13 cellular contexts compared by ENCODE assay signal in the genomic region with DNA sequence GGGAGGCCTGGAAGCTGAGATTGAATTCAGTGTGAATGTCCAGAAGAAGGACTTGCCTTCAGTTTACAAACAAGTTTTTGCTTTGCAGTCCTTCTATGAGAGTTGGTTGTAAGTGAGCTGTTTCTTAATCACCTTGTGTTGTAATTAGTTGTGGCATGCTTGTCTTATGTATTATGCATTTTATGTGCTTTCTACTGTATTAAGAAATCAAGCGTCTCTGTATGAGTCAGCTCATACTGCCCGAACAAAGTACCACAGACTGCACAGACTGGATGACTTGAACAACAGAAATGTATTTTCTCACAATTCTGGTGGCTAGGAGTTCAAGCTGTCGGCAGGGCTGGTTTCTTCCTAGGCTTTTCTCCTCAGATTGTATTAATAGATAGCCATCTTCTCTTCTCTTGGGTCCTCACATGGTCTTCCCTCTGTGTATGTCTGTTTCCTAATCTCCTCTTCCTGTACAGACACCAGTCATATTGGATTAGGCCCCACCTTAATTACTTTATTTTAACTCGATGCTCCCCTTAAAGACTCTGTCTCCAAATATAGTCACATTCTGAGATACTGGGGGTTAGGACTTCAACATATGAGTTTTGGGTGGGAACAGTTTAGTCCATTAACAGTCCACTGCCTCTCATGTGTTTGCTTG.
DNase-seq lines count a peak whose midpoint lies in the region; ATAC-seq, FAIRE-seq and TF ChIP-seq lines count a peak whose summit lies in the region.
"Had no signal": no experiment of that assay in that cellular context is flagged by ENCODE, and none has a peak within 500 bp of the region (broad histone marks: within the 10 kb centered on the region; RNA-seq: fewer than 3 reads in every experiment).

No MANE protein-coding gene starts in this region.

- TF ChIP-seq POLR2A in GM12891 (IDR thresholded peaks at IDR 0.05; ENCODE audit: low read depth, low read length) = no peak

- TF ChIP-seq CTCF in HL-60 (IDR thresholded peaks at IDR 0.05; ENCODE audit: insufficient read depth, low read length) (no peak), upper lobe of right lung (IDR thresholded peaks at IDR 0.05) (no peak)

- H3K4me3 ChIP-seq in HL-60 (replicated peaks; ENCODE audit: insufficient read depth, low read length) = no peak overlapping the region
- no peak overlapping the region for H3K4me3 ChIP-seq in upper lobe of right lung
- H3K4me3 ChIP-seq: ovary had no signal

- H3K36me3 ChIP-seq in upper lobe of right lung = no peaks in the 10 kb centered on the region
- H3K36me3 ChIP-seq: ovary had no signal

- no peaks in the 10 kb centered on the region for H3K4me1 ChIP-seq in upper lobe of right lung

- FAIRE-seq in GM12891 (lab: Jason Lieb, UNC) = no peak
- FAIRE-seq: islet of Langerhans had no signal

- intact Hi-C loops in upper lobe of right lung (cut with DNase I) = no loop called here

- H3K27ac ChIP-seq in HL-60 (replicated peaks) = peak overlapping the region; percentile 53
- no peak overlapping the region for H3K27ac ChIP-seq in upper lobe of right lung
- H3K27ac ChIP-seq: ovary had no signal

- ATAC-seq in upper lobe of right lung (peak; percentile 85), GM21529 (IDR thresholded peaks at IDR 0.05; ENCODE audit: unreplicated experiment) (no peak), GM19324 (IDR thresholded peaks at IDR 0.05; ENCODE audit: low FRiP score, unreplicated experiment) (no peak)

- no peaks in the 10 kb centered on the region for H3K27me3 ChIP-seq in HL-60 (ENCODE audit: insufficient read depth, poor library complexity, severe bottlenecking)
- no peaks in the 10 kb centered on the region for H3K27me3 ChIP-seq in upper lobe of right lung
- H3K27me3 ChIP-seq: ovary had no signal

- no peaks in the 10 kb centered on the region for H3K9me3 ChIP-seq in upper lobe of right lung
- H3K9me3 ChIP-seq: ovary had no signal

- peak; percentile 43 to 82 for DNase-seq in HL-60 (ENCODE audit: low read depth in 1 of 2, low spot score in 1 of 2)
- peak; percentile 44 for DNase-seq in T1000 (lab: John Stamatoyannopoulos, UW)
- peak; percentile 72 for DNase-seq in foreskin melanocyte
- no peak for DNase-seq in upper lobe of right lung
- DNase-seq in GM12891 (ENCODE audit: insufficient read length, low spot score) = no peak
- DNase-seq: activated gamma-delta T cell treated with Interleukin-2 at 50 U/mL for 16 hours; effector CD4-positive, alpha-beta T cell; GOT3; NCI-H1048; ovary had no signal

TF ChIP-seq in GM12891, 5 proteins besides CTCF, POLR2A, EP300 and RAD21:
- TF ChIP-seq POLR2AphosphoS5 (IDR thresholded peaks at IDR 0.05; ENCODE audit: low read depth, low read length) (no peak), PAX5 (IDR thresholded peaks at IDR 0.05; ENCODE audit: insufficient read depth, low read length, severe bottlenecking) (no peak), TAF1 (IDR thresholded peaks at IDR 0.05; ENCODE audit: low read depth, low read length) (no peak), SPI1 (IDR thresholded peaks at IDR 0.05; ENCODE audit: low read depth, low read length) (no peak), POU2F2 (IDR thresholded peaks at IDR 0.05; ENCODE audit: low read depth, low read length) (no peak)

Comparison
In these comparisons a context has a peak if more than half of its experiments do, and no peak if none do; other contexts are left out.
1. DNase-seq: peak in HL-60 (2 of 2), T1000 (single experiment) and foreskin melanocyte (single experiment); none in upper lobe of right lung (single experiment) and GM12891 (single experiment).